11 cellular contexts compared by ENCODE assay signal in the genomic region with DNA sequence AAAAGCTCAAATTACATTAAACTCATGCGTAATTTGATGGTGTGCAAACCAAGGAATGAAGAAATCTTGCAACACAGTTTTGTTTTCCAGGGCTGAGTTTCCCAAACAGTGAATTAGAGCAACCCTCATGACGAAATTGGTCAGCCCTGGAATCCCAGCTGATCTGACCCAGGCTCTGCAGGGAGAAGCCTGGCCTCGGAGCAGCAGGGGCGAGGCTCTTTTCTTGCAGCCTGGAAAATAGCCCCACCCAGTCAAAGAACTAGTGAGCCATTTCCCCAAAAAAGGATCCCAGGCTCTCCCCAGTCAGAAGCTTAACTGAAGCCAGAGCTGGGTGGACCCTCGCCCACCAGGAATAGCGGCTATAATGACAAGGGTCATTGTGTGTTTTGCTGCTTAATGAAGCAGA.
A peak's percentile ranks its signal among the peaks of the same experiment; 100 is the strongest.
DNase-seq lines count a peak whose midpoint lies in the region; TF ChIP-seq lines count a peak whose summit lies in the region.
"Had no signal": no experiment of that assay in that cellular context is flagged by ENCODE, and none has a peak within 500 bp of the region (broad histone marks: within the 10 kb centered on the region; RNA-seq: fewer than 3 reads in every experiment).

No MANE protein-coding gene starts in this region.

- POLR2A ChIA-PET in MCF 10A (lab: Yijun Ruan, JAX), result interaction anchor here (0.6 to 3.3 kb wide), 21 partner anchors 8 to 436 kb away, joined by 3 to 50 read pairs (median 5); partner anchors contain the start of gene TMEM242

- H3K27me3 ChIP-seq in GM23248 (replicated peaks; ENCODE audit: insufficient read depth), result no peaks in the 10 kb centered on the region
- H3K27me3 ChIP-seq in skeletal muscle tissue (ENCODE audit: control insufficient read depth in 3 of 3, insufficient read depth in 3 of 3, low read length in 3 of 3), result peaks cover 0 to 6% (median 0%) of the 10 kb centered on the region in 3 donors

- H3K9ac ChIP-seq in GM23248 (peak overlapping the region; percentile 84), skeletal muscle tissue (ENCODE audit: low read depth in 1 of 3, low read length in 3 of 3) (no peak overlapping the region)

- peak overlapping the region; percentile 100 for H3K27ac Mint-ChIP-seq in MCF 10A (ENCODE audit: low read depth, unreplicated experiment)
- H3K27ac Mint-ChIP-seq: stimulated activated naive CD8-positive, alpha-beta T cell treated with anti-CD3 and anti-CD28 coated beads, Interleukin-15, Interleukin-2, amounts not matched to agents 100 ng/mL and 50 ng/mL, for 24 hours had no signal

- CTCF ChIA-PET in MCF 10A (lab: Yijun Ruan, JAX), result interaction anchor here (0.6 to 6.2 kb wide), 9 partner anchors 33 to 372 kb away, joined by 3 to 44 read pairs (median 3); no protein-coding TSS in a partner anchor

- H3K27ac ChIP-seq in GM23248 (peak overlapping the region; percentile 98), skeletal muscle tissue (ENCODE audit: low read depth, low read length) (peak overlapping the region; percentile 53)

- intact Hi-C loops in MCF 10A (cut with micrococcal nuclease), result loop anchor here (1.0 to 2.0 kb wide), 2 partner anchors 32 to 49 kb away; no protein-coding TSS in a partner anchor

- H3K4me3 ChIP-seq in GM23248 (peak overlapping the region; percentile 34), skeletal muscle tissue (ENCODE audit: low read length in 3 of 3) (peak overlapping the region in 1 of 3 donors; percentile 23)

- no peaks in the 10 kb centered on the region for H4K20me1 ChIP-seq in GM23248 (ENCODE audit: insufficient read depth)

- H3K4me1 Mint-ChIP-seq in MCF 10A (ENCODE audit: insufficient read depth, unreplicated experiment), result peaks cover 42% of the 10 kb centered on the region

- H2AFZ ChIP-seq in GM23248, result no peak overlapping the region

- no peaks in the 10 kb centered on the region for H3K9me2 ChIP-seq in GM23248 (ENCODE audit: insufficient read depth)

- DNase-seq in GM23248 (peak; percentile 98), MCF 10A (ENCODE audit: unreplicated experiment) (peak; percentile 98), islet precursor cell (peak; percentile 65), cerebellum (ENCODE audit: low spot score) (no peak), activated gamma-delta T cell (lab: John Stamatoyannopoulos, UW) (no peak), T-helper 2 cell (no peak), SW 1271 (lab: John Stamatoyannopoulos, UW) (no peak)
- DNase-seq: Caco-2, RPMI8226 had no signal

- 1 to 3% methylated on average over 6 of the region's 6 CpGs for WGBS in GM23248 (ENCODE audit: low coverage in 1 of 2, low lambda C conversion rate in 2 of 2, missing lambda C conversion rate in 2 of 2), 2 experiments

- peak overlapping the region; percentile 70 for H3K4me3 Mint-ChIP-seq in MCF 10A (ENCODE audit: unreplicated experiment)
- H3K4me3 Mint-ChIP-seq: stimulated activated naive CD8-positive, alpha-beta T cell treated with anti-CD3 and anti-CD28 coated beads, Interleukin-15, Interleukin-2, amounts not matched to agents 100 ng/mL and 50 ng/mL, for 24 hours had no signal

- no peaks in the 10 kb centered on the region for H3K36me3 Mint-ChIP-seq in MCF 10A (ENCODE audit: insufficient read depth, unreplicated experiment)

- H3K79me2 ChIP-seq in GM23248 (ENCODE audit: insufficient read depth), result no peaks in the 10 kb centered on the region

- in situ Hi-C loops in GM23248 (cut with MboI), result no loop called here

- no peaks in the 10 kb centered on the region for H3K9me3 Mint-ChIP-seq in MCF 10A (ENCODE audit: unreplicated experiment)
- H3K9me3 Mint-ChIP-seq: stimulated activated naive CD8-positive, alpha-beta T cell treated with anti-CD3 and anti-CD28 coated beads, Interleukin-15, Interleukin-2, amounts not matched to agents 100 ng/mL and 50 ng/mL, for 24 hours had no signal

- H3K36me3 ChIP-seq in GM23248 (ENCODE audit: low read depth) (no peaks in the 10 kb centered on the region), skeletal muscle tissue (ENCODE audit: control insufficient read depth in 3 of 3, insufficient read depth in 3 of 3, low read length in 3 of 3) (no peaks in the 10 kb centered on the region)

- no peaks in the 10 kb centered on the region for H3K27me3 Mint-ChIP-seq in MCF 10A (ENCODE audit: insufficient read depth, unreplicated experiment)

- BruUV-seq in MCF 10A (replicated peaks; lab: Mats Ljungman, UMichigan), result no TSS peak

- TF ChIP-seq CTCF in MCF 10A (IDR thresholded peaks at IDR 0.05; ENCODE audit: unreplicated experiment), result no peak

- peaks cover 33% of the 10 kb centered on the region for H3K4me1 ChIP-seq in GM23248 (ENCODE audit: insufficient read depth)
- H3K4me1 ChIP-seq in skeletal muscle tissue (ENCODE audit: control insufficient read depth in 3 of 3, insufficient read depth in 3 of 3, low read length in 3 of 3), result peaks cover 5 to 15% (median 15%) of the 10 kb centered on the region in 3 donors
- H3K4me1 ChIP-seq: Caco-2 had no signal

- H3F3A ChIP-seq in GM23248 (ENCODE audit: insufficient read depth), result peaks cover 12% of the 10 kb centered on the region

- no peaks in the 10 kb centered on the region for H3K9me3 ChIP-seq in GM23248 (ENCODE audit: low read depth)
- H3K9me3 ChIP-seq in skeletal muscle tissue (ENCODE audit: control insufficient read depth in 3 of 3, low read length in 3 of 3), result no peaks in the 10 kb centered on the region
- H3K9me3 ChIP-seq: Caco-2 had no signal

- peak overlapping the region; percentile 62 for H3K4me2 ChIP-seq in GM23248 (ENCODE audit: unreplicated experiment)

Comparison
In these comparisons a context has a peak if more than half of its experiments do, and no peak if none do; other contexts are left out.
1. DNase-seq: peak in GM23248 (single experiment), MCF 10A (single experiment) and islet precursor cell (single experiment); none in cerebellum (single experiment), activated gamma-delta T cell (single experiment), T-helper 2 cell (0 of 5) and SW 1271 (0 of 2).